Comparison of ENCODE assay signal across 22 cellular contexts in genomic region chr2:191301971-191302370, GRCh38.
"Had no signal": no experiment of that assay in that cellular context is flagged by ENCODE, and none has a peak within 500 bp of the region (broad histone marks: within the 10 kb centered on the region; RNA-seq: fewer than 3 reads in every experiment).

No MANE protein-coding gene starts in this region.

- H3K27ac Mint-ChIP-seq: activated naive CD4-positive, alpha-beta T cell treated with anti-CD3 and anti-CD28 coated beads, Interleukin-2, amount 10 ng/mL, durations not matched to agents 7 days and 5 days; natural killer cell; stimulated activated effector memory CD8-positive, alpha-beta T cell treated with anti-CD3 and anti-CD28 coated beads, Interleukin-12 subunit alpha, Interleukin-12 subunit beta, amount 100 ng/mL, for 72 hours; stimulated activated naive CD8-positive, alpha-beta T cell treated with anti-CD3 and anti-CD28 coated beads, Interleukin-15, Interleukin-2, amounts not matched to agents 100 ng/mL and 50 ng/mL, for 24 hours; T-helper 1 cell treated with Interleukin-12 subunit alpha and Interleukin-12 subunit beta and Interleukin-4 antibody, amounts not matched to agents 30 μg/mL and 1 μg/mL, for 36 hours had no signal

- H3K27me3 ChIP-seq: brain microvascular endothelial cell, gastrocnemius medialis, upper lobe of left lung, vagina had no signal

- H3K36me3 Mint-ChIP-seq: activated naive CD4-positive, alpha-beta T cell treated with anti-CD3 and anti-CD28 coated beads, Interleukin-2, amount 10 ng/mL, durations not matched to agents 7 days and 5 days; natural killer cell; stimulated activated effector memory CD8-positive, alpha-beta T cell treated with anti-CD3 and anti-CD28 coated beads, Interleukin-12 subunit alpha, Interleukin-12 subunit beta, amount 100 ng/mL, for 72 hours had no signal

- H3K27me3 Mint-ChIP-seq: activated naive CD4-positive, alpha-beta T cell treated with anti-CD3 and anti-CD28 coated beads, Interleukin-2, amount 10 ng/mL, durations not matched to agents 7 days and 5 days; stimulated activated naive CD8-positive, alpha-beta T cell treated with anti-CD3 and anti-CD28 coated beads, Interleukin-15, Interleukin-2, amounts not matched to agents 100 ng/mL and 50 ng/mL, for 24 hours had no signal

- H3K36me3 ChIP-seq: brain microvascular endothelial cell, gastrocnemius medialis, vagina, WERI-Rb-1 had no signal

- H3K4me3 Mint-ChIP-seq: activated naive CD4-positive, alpha-beta T cell treated with anti-CD3 and anti-CD28 coated beads, Interleukin-2, amount 10 ng/mL, durations not matched to agents 7 days and 5 days; natural killer cell; stimulated activated effector memory CD8-positive, alpha-beta T cell treated with anti-CD3 and anti-CD28 coated beads, Interleukin-12 subunit alpha, Interleukin-12 subunit beta, amount 100 ng/mL, for 72 hours; stimulated activated naive CD8-positive, alpha-beta T cell treated with anti-CD3 and anti-CD28 coated beads, Interleukin-15, Interleukin-2, amounts not matched to agents 100 ng/mL and 50 ng/mL, for 24 hours; T-helper 1 cell treated with Interleukin-12 subunit alpha and Interleukin-12 subunit beta and Interleukin-4 antibody, amounts not matched to agents 30 μg/mL and 1 μg/mL, for 36 hours had no signal

- H3K4me1 Mint-ChIP-seq: activated naive CD4-positive, alpha-beta T cell treated with anti-CD3 and anti-CD28 coated beads, Interleukin-2, amount 10 ng/mL, durations not matched to agents 7 days and 5 days; natural killer cell; stimulated activated effector memory CD8-positive, alpha-beta T cell treated with anti-CD3 and anti-CD28 coated beads, Interleukin-12 subunit alpha, Interleukin-12 subunit beta, amount 100 ng/mL, for 72 hours had no signal

- DNase-seq: activated CD8-positive, alpha-beta memory T cell treated with anti-CD3 and anti-CD28 coated beads for 24 hours; activated effector memory CD4-positive, alpha-beta T cell treated with anti-CD3 and anti-CD28 coated beads, Interleukin-2, amount 50 U/mL, for 16 hours; amniotic stem cell; caudate nucleus; effector CD4-positive, alpha-beta T cell; gastrocnemius medialis; glutamatergic neuron; left cardiac atrium; natural killer cell; right cardiac atrium; T-helper 9 cell; upper lobe of left lung had no signal

- H3K27ac ChIP-seq: brain microvascular endothelial cell, gastrocnemius medialis, vagina had no signal

- H3K4me3 ChIP-seq: gastrocnemius medialis, upper lobe of left lung, vagina had no signal

- H3K9me3 ChIP-seq: gastrocnemius medialis, upper lobe of left lung, vagina had no signal

- H3K9me3 Mint-ChIP-seq: activated naive CD4-positive, alpha-beta T cell treated with anti-CD3 and anti-CD28 coated beads, Interleukin-2, amount 10 ng/mL, durations not matched to agents 7 days and 5 days; natural killer cell; stimulated activated effector memory CD8-positive, alpha-beta T cell treated with anti-CD3 and anti-CD28 coated beads, Interleukin-12 subunit alpha, Interleukin-12 subunit beta, amount 100 ng/mL, for 72 hours; stimulated activated naive CD8-positive, alpha-beta T cell treated with anti-CD3 and anti-CD28 coated beads, Interleukin-15, Interleukin-2, amounts not matched to agents 100 ng/mL and 50 ng/mL, for 24 hours; T-helper 1 cell treated with Interleukin-12 subunit alpha and Interleukin-12 subunit beta and Interleukin-4 antibody, amounts not matched to agents 30 μg/mL and 1 μg/mL, for 36 hours had no signal

- FAIRE-seq: astrocyte, endometrium, TTC549 had no signal
